37 cellular contexts compared by ENCODE assay signal in genomic region chr18:47380153-47380552, GRCh38.
"Had no signal": no experiment of that assay in that cellular context is flagged by ENCODE, and none has a peak within 500 bp of the region (broad histone marks: within the 10 kb centered on the region; RNA-seq: fewer than 3 reads in every experiment).

No MANE protein-coding gene starts in this region.

- H3K36me3 ChIP-seq: ascending aorta, cardiac muscle cell had no signal

- ATAC-seq: activated CD4-positive, alpha-beta T cell treated with anti-CD3 and anti-CD28 coated beads for 36 hours; activated CD4-positive, CD25-positive, alpha-beta regulatory T cell treated with anti-CD3 and anti-CD28 coated beads, Interleukin-2, amount 50 U/mL, for 24 hours; activated CD8-positive, alpha-beta memory T cell treated with anti-CD3 and anti-CD28 coated beads, Interleukin-2, amount 10 ng/mL, durations not matched to agents 7 days and 5 days; activated CD8-positive, alpha-beta T cell treated with anti-CD3 and anti-CD28 coated beads, Interleukin-2, amount 10 ng/mL, durations not matched to agents 7 days and 5 days; activated naive CD8-positive, alpha-beta T cell treated with anti-CD3 and anti-CD28 coated beads, Interleukin-2, amount 50 U/mL, for 24 hours had no signal

- H3K4me1 ChIP-seq: ascending aorta had no signal

- H3K27me3 Mint-ChIP-seq: activated naive CD4-positive, alpha-beta T cell treated with anti-CD3 and anti-CD28 coated beads, Interleukin-2, amount 50 U/mL, for 24 hours; activated naive CD8-positive, alpha-beta T cell treated with anti-CD3 and anti-CD28 coated beads, Interleukin-2, amount 10 ng/mL, durations not matched to agents 7 days and 5 days; activated naive CD8-positive, alpha-beta T cell treated with anti-CD3 and anti-CD28 coated beads, Interleukin-2, amount 50 U/mL, for 24 hours had no signal

- H3K9me3 Mint-ChIP-seq: activated CD4-positive, alpha-beta memory T cell treated with anti-CD3 and anti-CD28 coated beads, Interleukin-2, amount 10 ng/mL, durations not matched to agents 7 days and 5 days; activated CD4-positive, alpha-beta T cell treated with anti-CD3 and anti-CD28 coated beads, Interleukin-2, amount 10 ng/mL, durations not matched to agents 7 days and 5 days; activated naive CD4-positive, alpha-beta T cell treated with anti-CD3 and anti-CD28 coated beads, Interleukin-2, amount 10 ng/mL, durations not matched to agents 7 days and 5 days; activated naive CD4-positive, alpha-beta T cell treated with anti-CD3 and anti-CD28 coated beads, Interleukin-2, amount 50 U/mL, for 24 hours; activated naive CD8-positive, alpha-beta T cell treated with anti-CD3 and anti-CD28 coated beads, Interleukin-2, amount 10 ng/mL, durations not matched to agents 7 days and 5 days; activated naive CD8-positive, alpha-beta T cell treated with anti-CD3 and anti-CD28 coated beads, Interleukin-2, amount 50 U/mL, for 24 hours; activated T-cell treated with anti-CD3 and anti-CD28 coated beads, Interleukin-2, amount 50 U/mL, for 24 hours; activated T-helper 2 cell treated with anti-CD3 and anti-CD28 coated beads, Interferon-gamma antibody, Interleukin-2, Interleukin-4, amounts not matched to agents 10 μg/mL and 5 μg/mL and 100 μg/mL, durations not matched to agents 14 hours and 24 hours and 36 hours; central memory CD8-positive, alpha-beta T cell; T-helper 1 cell treated with Interleukin-12 subunit alpha and Interleukin-12 subunit beta and Interleukin-4 antibody, amounts not matched to agents 30 μg/mL and 1 μg/mL, for 36 hours; T-helper 2 cell treated with Interferon-gamma antibody and Interleukin-4, amounts not matched to agents 5 μg/mL and 100 μg/mL, for 36 hours had no signal

- DNase-seq: activated CD4-positive, alpha-beta memory T cell treated with anti-CD3 and anti-CD28 coated beads, Interleukin-2, amount 10 ng/mL, durations not matched to agents 7 days and 5 days; activated CD4-positive, alpha-beta T cell treated with anti-CD3 and anti-CD28 coated beads for 1 hour; activated CD4-positive, alpha-beta T cell treated with anti-CD3 and anti-CD28 coated beads for 36 hours; activated CD4-positive, alpha-beta T cell treated with anti-CD3 and anti-CD28 coated beads for 48 hours; activated CD4-positive, alpha-beta T cell treated with anti-CD3 and anti-CD28 coated beads, Interleukin-2, amount 10 ng/mL, durations not matched to agents 7 days and 5 days; activated CD4-positive, alpha-beta T cell treated with anti-CD3 and anti-CD28 coated beads, Interleukin-2, amount 50 U/mL, for 48 hours; activated CD4-positive, CD25-positive, alpha-beta regulatory T cell; activated CD8-positive, alpha-beta memory T cell treated with anti-CD3 and anti-CD28 coated beads for 24 hours; activated CD8-positive, alpha-beta memory T cell treated with anti-CD3 and anti-CD28 coated beads, Interleukin-2, amount 10 ng/mL, durations not matched to agents 7 days and 5 days; activated CD8-positive, alpha-beta memory T cell treated with anti-CD3 and anti-CD28 coated beads, Interleukin-2, amount 50 U/mL, for 48 hours; activated CD8-positive, alpha-beta T cell treated with anti-CD3 and anti-CD28 coated beads, Interleukin-2, amount 10 ng/mL, durations not matched to agents 7 days and 5 days; activated effector memory CD4-positive, alpha-beta T cell treated with Interleukin-2 at 50 U/mL for 16 hours; activated gamma-delta T cell; activated naive CD4-positive, alpha-beta T cell treated with anti-CD3 and anti-CD28 coated beads, Interleukin-2, amount 10 ng/mL, durations not matched to agents 7 days and 5 days; activated naive CD4-positive, alpha-beta T cell treated with Interleukin-2 at 50 U/mL for 16 hours; activated naive CD8-positive, alpha-beta T cell treated with anti-CD3 and anti-CD28 coated beads, Interleukin-2, amount 10 ng/mL, durations not matched to agents 7 days and 5 days; activated naive CD8-positive, alpha-beta T cell treated with anti-CD3 and anti-CD28 coated beads, Interleukin-2, amount 50 U/mL, for 24 hours; activated T-cell treated with anti-CD3 and anti-CD28 coated beads, Interleukin-2, amount 50 U/mL, for 24 hours; activated T-cell treated with anti-CD3 and anti-CD28 coated beads, Interleukin-2, amount 50 U/mL, for 48 hours; amygdala; anterior cingulate cortex; caudate nucleus; cerebellar nuclear complex; T-helper 1 cell; T-helper 2 cell; T-helper 9 cell had no signal

- H3K4me1 Mint-ChIP-seq: activated CD4-positive, alpha-beta memory T cell treated with anti-CD3 and anti-CD28 coated beads, Interleukin-2, amount 10 ng/mL, durations not matched to agents 7 days and 5 days; activated CD4-positive, alpha-beta T cell treated with anti-CD3 and anti-CD28 coated beads for 36 hours; activated CD4-positive, alpha-beta T cell treated with anti-CD3 and anti-CD28 coated beads, Interleukin-2, amount 10 ng/mL, durations not matched to agents 7 days and 5 days; activated CD8-positive, alpha-beta memory T cell treated with anti-CD3 and anti-CD28 coated beads, Interleukin-2, amount 10 ng/mL, durations not matched to agents 7 days and 5 days; activated naive CD4-positive, alpha-beta T cell treated with anti-CD3 and anti-CD28 coated beads, Interleukin-2, amount 10 ng/mL, durations not matched to agents 7 days and 5 days; activated naive CD4-positive, alpha-beta T cell treated with anti-CD3 and anti-CD28 coated beads, Interleukin-2, amount 50 U/mL, for 24 hours; activated naive CD8-positive, alpha-beta T cell treated with anti-CD3 and anti-CD28 coated beads, Interleukin-2, amount 10 ng/mL, durations not matched to agents 7 days and 5 days; activated naive CD8-positive, alpha-beta T cell treated with anti-CD3 and anti-CD28 coated beads, Interleukin-2, amount 50 U/mL, for 24 hours; brain; central memory CD8-positive, alpha-beta T cell had no signal

- H3K36me3 Mint-ChIP-seq: activated CD8-positive, alpha-beta memory T cell treated with anti-CD3 and anti-CD28 coated beads, Interleukin-2, amount 10 ng/mL, durations not matched to agents 7 days and 5 days; activated naive CD4-positive, alpha-beta T cell treated with anti-CD3 and anti-CD28 coated beads, Interleukin-2, amount 10 ng/mL, durations not matched to agents 7 days and 5 days; activated naive CD4-positive, alpha-beta T cell treated with anti-CD3 and anti-CD28 coated beads, Interleukin-2, amount 50 U/mL, for 24 hours; activated naive CD8-positive, alpha-beta T cell; activated naive CD8-positive, alpha-beta T cell treated with anti-CD3 and anti-CD28 coated beads, Interleukin-2, amount 10 ng/mL, durations not matched to agents 7 days and 5 days; brain had no signal

- H3K27ac Mint-ChIP-seq: activated CD4-positive, alpha-beta memory T cell treated with anti-CD3 and anti-CD28 coated beads, Interleukin-2, amount 10 ng/mL, durations not matched to agents 7 days and 5 days; activated CD4-positive, alpha-beta T cell treated with anti-CD3 and anti-CD28 coated beads for 36 hours; activated CD4-positive, alpha-beta T cell treated with anti-CD3 and anti-CD28 coated beads, Interleukin-2, amount 10 ng/mL, durations not matched to agents 7 days and 5 days; activated CD8-positive, alpha-beta memory T cell treated with anti-CD3 and anti-CD28 coated beads, Interleukin-2, amount 10 ng/mL, durations not matched to agents 7 days and 5 days; activated CD8-positive, alpha-beta T cell treated with anti-CD3 and anti-CD28 coated beads, Interleukin-2, amount 10 ng/mL, durations not matched to agents 7 days and 5 days; activated naive CD4-positive, alpha-beta T cell treated with anti-CD3 and anti-CD28 coated beads, Interleukin-2, amount 10 ng/mL, durations not matched to agents 7 days and 5 days; activated naive CD4-positive, alpha-beta T cell treated with anti-CD3 and anti-CD28 coated beads, Interleukin-2, amount 50 U/mL, for 24 hours; activated naive CD8-positive, alpha-beta T cell; activated naive CD8-positive, alpha-beta T cell treated with anti-CD3 and anti-CD28 coated beads, Interleukin-2, amount 10 ng/mL, durations not matched to agents 7 days and 5 days; activated naive CD8-positive, alpha-beta T cell treated with anti-CD3 and anti-CD28 coated beads, Interleukin-2, amount 50 U/mL, for 24 hours; activated T-cell treated with anti-CD3 and anti-CD28 coated beads, Interleukin-2, amount 50 U/mL, for 24 hours; activated T-helper 2 cell treated with anti-CD3 and anti-CD28 coated beads, Interferon-gamma antibody, Interleukin-2, Interleukin-4, amounts not matched to agents 10 μg/mL and 5 μg/mL and 100 μg/mL, durations not matched to agents 14 hours and 24 hours and 36 hours; brain; T-helper 1 cell treated with Interleukin-12 subunit alpha and Interleukin-12 subunit beta and Interleukin-4 antibody, amounts not matched to agents 30 μg/mL and 1 μg/mL, for 36 hours; T-helper 2 cell treated with Interferon-gamma antibody and Interleukin-4, amounts not matched to agents 5 μg/mL and 100 μg/mL, for 36 hours had no signal

- H3K4me3 ChIP-seq: ascending aorta, cardiac muscle cell had no signal

- H3K27ac ChIP-seq: ascending aorta, cardiac muscle cell, VCaP had no signal

- H3K27me3 ChIP-seq: ascending aorta, cardiac muscle cell had no signal

- H3K9me3 ChIP-seq: ascending aorta had no signal

- H3K4me3 Mint-ChIP-seq: activated CD4-positive, alpha-beta memory T cell treated with anti-CD3 and anti-CD28 coated beads, Interleukin-2, amount 10 ng/mL, durations not matched to agents 7 days and 5 days; activated CD4-positive, alpha-beta T cell treated with anti-CD3 and anti-CD28 coated beads for 36 hours; activated CD4-positive, alpha-beta T cell treated with anti-CD3 and anti-CD28 coated beads, Interleukin-2, amount 10 ng/mL, durations not matched to agents 7 days and 5 days; activated CD8-positive, alpha-beta memory T cell treated with anti-CD3 and anti-CD28 coated beads, Interleukin-2, amount 10 ng/mL, durations not matched to agents 7 days and 5 days; activated CD8-positive, alpha-beta T cell treated with anti-CD3 and anti-CD28 coated beads, Interleukin-2, amount 10 ng/mL, durations not matched to agents 7 days and 5 days; activated naive CD4-positive, alpha-beta T cell treated with anti-CD3 and anti-CD28 coated beads, Interleukin-2, amount 10 ng/mL, durations not matched to agents 7 days and 5 days; activated naive CD4-positive, alpha-beta T cell treated with anti-CD3 and anti-CD28 coated beads, Interleukin-2, amount 50 U/mL, for 24 hours; activated naive CD8-positive, alpha-beta T cell; activated naive CD8-positive, alpha-beta T cell treated with anti-CD3 and anti-CD28 coated beads, Interleukin-2, amount 10 ng/mL, durations not matched to agents 7 days and 5 days; activated naive CD8-positive, alpha-beta T cell treated with anti-CD3 and anti-CD28 coated beads, Interleukin-2, amount 50 U/mL, for 24 hours; activated T-cell treated with anti-CD3 and anti-CD28 coated beads, Interleukin-2, amount 50 U/mL, for 24 hours; brain; central memory CD8-positive, alpha-beta T cell; T-helper 1 cell treated with Interleukin-12 subunit alpha and Interleukin-12 subunit beta and Interleukin-4 antibody, amounts not matched to agents 30 μg/mL and 1 μg/mL, for 36 hours; T-helper 2 cell treated with Interferon-gamma antibody and Interleukin-4, amounts not matched to agents 5 μg/mL and 100 μg/mL, for 36 hours had no signal
